Comparison of ENCODE assay signal across 11 cellular contexts in the genomic region with DNA sequence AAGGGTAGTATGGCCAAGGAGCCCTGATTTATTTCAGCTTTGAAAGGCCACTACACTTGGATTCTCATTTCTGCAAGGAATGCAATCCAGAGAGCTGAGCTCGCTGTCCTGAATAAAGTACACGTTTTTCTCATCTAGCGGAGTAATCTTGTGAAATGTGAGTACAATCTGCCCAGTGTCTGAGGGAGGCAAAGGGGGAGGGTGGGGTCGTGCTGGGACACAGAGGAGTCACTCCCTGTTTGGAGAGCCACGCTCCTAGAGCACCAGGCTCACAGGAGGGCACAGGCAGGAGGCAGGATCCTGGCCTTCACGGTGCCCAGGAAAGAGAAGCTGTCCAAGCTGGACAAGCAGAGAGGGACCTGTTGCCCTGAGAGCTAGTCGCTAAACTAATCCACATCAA. TPM values are rescaled to one million over a fixed set of nuclear protein-coding genes. Genes with fewer than 3 reads are reported as not detected.
A peak's percentile ranks its signal among the peaks of the same experiment; 100 is the strongest.
DNase-seq lines count a peak whose midpoint lies in the region; ATAC-seq and TF ChIP-seq lines count a peak whose summit lies in the region.
"Had no signal": no experiment of that assay in that cellular context is flagged by ENCODE, and none has a peak within 500 bp of the region (broad histone marks: within the 10 kb centered on the region; RNA-seq: fewer than 3 reads in every experiment).

No MANE protein-coding gene starts in this region.

- H3K27ac Mint-ChIP-seq in activated naive CD8-positive, alpha-beta T cell treated with anti-CD3 and anti-CD28 coated beads for 36 hours, result no peak overlapping the region
- H3K27ac Mint-ChIP-seq: activated naive CD8-positive, alpha-beta T cell had no signal

- no peak for TF ChIP-seq EP300 in upper lobe of left lung (IDR thresholded peaks at IDR 0.05)

- no peak overlapping the region for H3K4me3 Mint-ChIP-seq in activated naive CD8-positive, alpha-beta T cell treated with anti-CD3 and anti-CD28 coated beads for 36 hours
- H3K4me3 Mint-ChIP-seq: activated naive CD8-positive, alpha-beta T cell had no signal

- peaks cover 4 to 55% (median 12%) of the 10 kb centered on the region in 3 donors for H3K4me1 ChIP-seq in esophagus squamous epithelium
- H3K4me1 ChIP-seq in upper lobe of left lung, result peaks cover 0 to 7% (median 6%) of the 10 kb centered on the region in 4 donors

- DNase-seq in NCI-H82 treated with DMSO at 0.1 percent for 48 hours (lab: John Stamatoyannopoulos, UW; ENCODE audit: unreplicated experiment) (peak; percentile 47), esophagus squamous epithelium (lab: John Stamatoyannopoulos, UW) (no peak), midbrain (lab: John Stamatoyannopoulos, UW) (peak; percentile 37), upper lobe of left lung (no peak), coronary artery (ENCODE audit: low spot score) (no peak), SIG-M5 (lab: John Stamatoyannopoulos, UW) (no peak)
- DNase-seq in activated naive CD8-positive, alpha-beta T cell treated with anti-CD3 and anti-CD28 coated beads for 36 hours, result no peak
- DNase-seq: EL, naive B cell had no signal

- H3K36me3 Mint-ChIP-seq in activated naive CD8-positive, alpha-beta T cell treated with anti-CD3 and anti-CD28 coated beads for 36 hours, result peaks cover 9% of the 10 kb centered on the region

- H3K9me3 Mint-ChIP-seq in activated naive CD8-positive, alpha-beta T cell treated with anti-CD3 and anti-CD28 coated beads for 36 hours, result peaks cover 4% of the 10 kb centered on the region

- H3K4me3 ChIP-seq in esophagus squamous epithelium (no peak overlapping the region), upper lobe of left lung (no peak overlapping the region), coronary artery (no peak overlapping the region)

- WGBS in esophagus squamous epithelium, 2 donors, result 60 to 65% methylated on average over 6 of the region's 7 CpGs
- 50 to 57% methylated on average over 6 of the region's 7 CpGs for WGBS in upper lobe of left lung, 2 donors

- H3K27me3 Mint-ChIP-seq in activated naive CD8-positive, alpha-beta T cell treated with anti-CD3 and anti-CD28 coated beads for 36 hours, result no peaks in the 10 kb centered on the region
- H3K27me3 Mint-ChIP-seq: activated naive CD8-positive, alpha-beta T cell; naive B cell had no signal

- H3K9me3 ChIP-seq in esophagus squamous epithelium, result no peaks in the 10 kb centered on the region
- no peaks in the 10 kb centered on the region for H3K9me3 ChIP-seq in upper lobe of left lung

- ATAC-seq in upper lobe of left lung (ENCODE audit: low FRiP score in 2 of 2), result peak; percentile 68 to 69

- H3K36me3 ChIP-seq in esophagus squamous epithelium, result no peaks in the 10 kb centered on the region
- no peaks in the 10 kb centered on the region for H3K36me3 ChIP-seq in upper lobe of left lung

- TF ChIP-seq POLR2A in esophagus squamous epithelium (IDR thresholded peaks at IDR 0.05), result no peak
- TF ChIP-seq POLR2A in upper lobe of left lung (IDR thresholded peaks at IDR 0.05), result no peak

- intact Hi-C loops in esophagus squamous epithelium (cut with DNase I), result no loop called here

- H3K27ac ChIP-seq in esophagus squamous epithelium, result peak overlapping the region in 3 of 4 donors; percentile 46 to 73 (median 58)
- peak overlapping the region in 3 of 4 donors; percentile 7 to 55 (median 31) for H3K27ac ChIP-seq in upper lobe of left lung
- H3K27ac ChIP-seq in coronary artery, result peak overlapping the region in 1 of 2 donors; percentile 26
- H3K27ac ChIP-seq: KMS-11 had no signal

- H3K27me3 ChIP-seq in esophagus squamous epithelium, result no peaks in the 10 kb centered on the region
- H3K27me3 ChIP-seq in upper lobe of left lung, result no peaks in the 10 kb centered on the region

- TF ChIP-seq CTCF in esophagus squamous epithelium (IDR thresholded peaks at IDR 0.05) (no peak), upper lobe of left lung (IDR thresholded peaks at IDR 0.05) (no peak), coronary artery (IDR thresholded peaks at IDR 0.05) (no peak)

- H3K4me1 Mint-ChIP-seq in activated naive CD8-positive, alpha-beta T cell treated with anti-CD3 and anti-CD28 coated beads for 36 hours, result no peaks in the 10 kb centered on the region

RNA-seq across cellular contexts. Expression of a gene that starts 51.0 kb away (rescaled TPM):
- total RNA-seq in esophagus squamous epithelium (not detected), upper lobe of left lung (not detected)
- total RNA-seq in activated naive CD8-positive, alpha-beta T cell treated with anti-CD3 and anti-CD28 coated beads for 36 hours, result not detected

RNA-seq across cellular contexts. Expression of a gene that starts 56.5 kb away (rescaled TPM):
- total RNA-seq in esophagus squamous epithelium, result 1 to 10 TPM; 2.2 to 7.6 (median 5.2) TPM
- 10 to 100 TPM in 3 of 6 donors, 1 to 10 TPM in 3; 4.2 to 20.7 (median 8.3) TPM for total RNA-seq in upper lobe of left lung
- total RNA-seq in activated naive CD8-positive, alpha-beta T cell treated with anti-CD3 and anti-CD28 coated beads for 36 hours, result 1 to 10 TPM; 1.3 TPM

Comparison
In these comparisons a context has a peak if more than half of its experiments do, and no peak if none do; other contexts are left out.
1. DNase-seq: peak in NCI-H82 treated with DMSO at 0.1 percent for 48 hours (single experiment) and midbrain (single experiment); none in esophagus squamous epithelium (single experiment), upper lobe of left lung (0 of 2), coronary artery (single experiment), SIG-M5 (single experiment) and activated naive CD8-positive, alpha-beta T cell treated with anti-CD3 and anti-CD28 coated beads for 36 hours (single experiment).